Comparison of ENCODE assay signal across 39 cellular contexts in genomic region chr4:141620715-141621114, GRCh38. TPM values are rescaled to one million over a fixed set of nuclear protein-coding genes. Genes with fewer than 3 reads are reported as not detected.
"Had no signal": no experiment of that assay in that cellular context is flagged by ENCODE, and none has a peak within 500 bp of the region (broad histone marks: within the 10 kb centered on the region; RNA-seq: fewer than 3 reads in every experiment).

No MANE protein-coding gene starts in this region.

- H3K27ac ChIP-seq: adrenal gland, ascending aorta, body of pancreas, brain microvascular endothelial cell, breast epithelium, cardiac muscle cell had no signal

- H3K36me3 ChIP-seq: adrenal gland, ascending aorta, brain microvascular endothelial cell, breast epithelium, cardiac muscle cell had no signal

- H3K4me1 Mint-ChIP-seq: activated naive CD4-positive, alpha-beta T cell treated with anti-CD3 and anti-CD28 coated beads, Interleukin-2, amount 10 ng/mL, durations not matched to agents 7 days and 5 days; activated naive CD4-positive, alpha-beta T cell treated with anti-CD3 and anti-CD28 coated beads, Interleukin-2, amount 50 U/mL, for 24 hours; activated naive CD8-positive, alpha-beta T cell treated with anti-CD3 and anti-CD28 coated beads for 36 hours; activated naive CD8-positive, alpha-beta T cell treated with anti-CD3 and anti-CD28 coated beads, Interleukin-2, amount 10 ng/mL, durations not matched to agents 7 days and 5 days; activated naive CD8-positive, alpha-beta T cell treated with anti-CD3 and anti-CD28 coated beads, Interleukin-2, amount 50 U/mL, for 24 hours; activated T-helper 17 cell treated with anti-CD3 and anti-CD28 coated beads, Interleukin-2, amount 50 U/mL, for 72 hours; brain; central memory CD8-positive, alpha-beta T cell had no signal

- H3K4me1 ChIP-seq: adrenal gland, ascending aorta, body of pancreas, breast epithelium had no signal

- H3K27ac Mint-ChIP-seq: activated naive CD4-positive, alpha-beta T cell treated with anti-CD3 and anti-CD28 coated beads for 36 hours; activated naive CD4-positive, alpha-beta T cell treated with anti-CD3 and anti-CD28 coated beads, Interleukin-2, amount 10 ng/mL, durations not matched to agents 7 days and 5 days; activated naive CD4-positive, alpha-beta T cell treated with anti-CD3 and anti-CD28 coated beads, Interleukin-2, amount 50 U/mL, for 24 hours; activated naive CD4-positive, alpha-beta T cell treated with anti-CD3 and anti-CD28 coated beads, Interleukin-2, amount 50 U/mL, for 72 hours; activated naive CD8-positive, alpha-beta T cell; activated naive CD8-positive, alpha-beta T cell treated with anti-CD3 and anti-CD28 coated beads for 36 hours; activated naive CD8-positive, alpha-beta T cell treated with anti-CD3 and anti-CD28 coated beads, Interleukin-2, amount 10 ng/mL, durations not matched to agents 7 days and 5 days; activated naive CD8-positive, alpha-beta T cell treated with anti-CD3 and anti-CD28 coated beads, Interleukin-2, amount 50 U/mL, for 24 hours; activated T-cell treated with anti-CD3 and anti-CD28 coated beads, Interleukin-2, amount 50 U/mL, for 24 hours; activated T-cell treated with anti-CD3 and anti-CD28 coated beads, Interleukin-2, amount 50 U/mL, for 72 hours; activated T-helper 1 cell treated with anti-CD3 and anti-CD28 coated beads, Interleukin-12 subunit alpha, Interleukin-12 subunit beta, Interleukin-2, Interleukin-4 antibody, amounts not matched to agents 30 ng/mL and 10 ng/mL and 1 ng/mL, durations not matched to agents 14 hours and 24 hours and 36 hours; activated T-helper 17 cell treated with anti-CD3 and anti-CD28 coated beads, Interleukin-2, amount 50 U/mL, for 72 hours; activated T-helper 2 cell treated with anti-CD3 and anti-CD28 coated beads, Interferon-gamma antibody, Interleukin-2, Interleukin-4, amounts not matched to agents 10 μg/mL and 5 μg/mL and 100 μg/mL, durations not matched to agents 14 hours and 24 hours and 36 hours; brain had no signal

- H3K27me3 Mint-ChIP-seq: activated naive CD4-positive, alpha-beta T cell treated with anti-CD3 and anti-CD28 coated beads, Interleukin-2, amount 50 U/mL, for 24 hours; activated naive CD8-positive, alpha-beta T cell; activated naive CD8-positive, alpha-beta T cell treated with anti-CD3 and anti-CD28 coated beads for 36 hours had no signal

- H3K4me3 Mint-ChIP-seq: activated naive CD4-positive, alpha-beta T cell treated with anti-CD3 and anti-CD28 coated beads for 36 hours; activated naive CD4-positive, alpha-beta T cell treated with anti-CD3 and anti-CD28 coated beads, Interleukin-2, amount 10 ng/mL, durations not matched to agents 7 days and 5 days; activated naive CD4-positive, alpha-beta T cell treated with anti-CD3 and anti-CD28 coated beads, Interleukin-2, amount 50 U/mL, for 24 hours; activated naive CD8-positive, alpha-beta T cell; activated naive CD8-positive, alpha-beta T cell treated with anti-CD3 and anti-CD28 coated beads for 36 hours; activated naive CD8-positive, alpha-beta T cell treated with anti-CD3 and anti-CD28 coated beads, Interleukin-2, amount 10 ng/mL, durations not matched to agents 7 days and 5 days; activated naive CD8-positive, alpha-beta T cell treated with anti-CD3 and anti-CD28 coated beads, Interleukin-2, amount 50 U/mL, for 24 hours; activated T-cell treated with anti-CD3 and anti-CD28 coated beads, Interleukin-2, amount 50 U/mL, for 24 hours; activated T-cell treated with anti-CD3 and anti-CD28 coated beads, Interleukin-2, amount 50 U/mL, for 4 hours; activated T-cell treated with anti-CD3 and anti-CD28 coated beads, Interleukin-2, amount 50 U/mL, for 72 hours; activated T-helper 1 cell treated with anti-CD3 and anti-CD28 coated beads, Interleukin-12 subunit alpha, Interleukin-12 subunit beta, Interleukin-2, Interleukin-4 antibody, amounts not matched to agents 30 ng/mL and 10 ng/mL and 1 ng/mL, durations not matched to agents 14 hours and 24 hours and 36 hours; activated T-helper 17 cell treated with anti-CD3 and anti-CD28 coated beads, Interleukin-2, amount 50 U/mL, for 72 hours; brain; central memory CD8-positive, alpha-beta T cell had no signal

- ATAC-seq: activated naive CD4-positive, alpha-beta T cell treated with anti-CD3 and anti-CD28 coated beads, Interleukin-2, amount 50 U/mL, for 72 hours; activated naive CD8-positive, alpha-beta T cell treated with anti-CD3 and anti-CD28 coated beads, Interleukin-2, amount 50 U/mL, for 24 hours; activated T-cell treated with anti-CD3 and anti-CD28 coated beads, Interleukin-2, amount 50 U/mL, for 4 hours; activated T-cell treated with anti-CD3 and anti-CD28 coated beads, Interleukin-2, amount 50 U/mL, for 72 hours; activated T-helper 17 cell treated with anti-CD3 and anti-CD28 coated beads, Interleukin-2, amount 50 U/mL, for 72 hours; body of pancreas had no signal

- H3K9me3 Mint-ChIP-seq: activated naive CD4-positive, alpha-beta T cell treated with anti-CD3 and anti-CD28 coated beads, Interleukin-2, amount 10 ng/mL, durations not matched to agents 7 days and 5 days; activated naive CD4-positive, alpha-beta T cell treated with anti-CD3 and anti-CD28 coated beads, Interleukin-2, amount 50 U/mL, for 24 hours; activated naive CD8-positive, alpha-beta T cell treated with anti-CD3 and anti-CD28 coated beads for 36 hours; activated naive CD8-positive, alpha-beta T cell treated with anti-CD3 and anti-CD28 coated beads, Interleukin-2, amount 10 ng/mL, durations not matched to agents 7 days and 5 days; activated T-cell treated with anti-CD3 and anti-CD28 coated beads, Interleukin-2, amount 50 U/mL, for 4 hours; activated T-helper 1 cell treated with anti-CD3 and anti-CD28 coated beads, Interleukin-12 subunit alpha, Interleukin-12 subunit beta, Interleukin-2, Interleukin-4 antibody, amounts not matched to agents 30 ng/mL and 10 ng/mL and 1 ng/mL, durations not matched to agents 14 hours and 24 hours and 36 hours; activated T-helper 2 cell treated with anti-CD3 and anti-CD28 coated beads, Interferon-gamma antibody, Interleukin-2, Interleukin-4, amounts not matched to agents 10 μg/mL and 5 μg/mL and 100 μg/mL, durations not matched to agents 14 hours and 24 hours and 36 hours; central memory CD8-positive, alpha-beta T cell had no signal

- H3K4me3 ChIP-seq: adrenal gland, ascending aorta, body of pancreas, breast epithelium, cardiac muscle cell had no signal

- H3K27me3 ChIP-seq: adrenal gland, ascending aorta, body of pancreas, brain microvascular endothelial cell, breast epithelium, cardiac muscle cell had no signal

- DNase-seq: activated effector memory CD4-positive, alpha-beta T cell treated with anti-CD3 and anti-CD28 coated beads, Interleukin-2, amount 50 U/mL, for 16 hours; activated effector memory CD4-positive, alpha-beta T cell treated with Interleukin-2 at 50 U/mL for 16 hours; activated gamma-delta T cell; activated gamma-delta T cell treated with Interleukin-2 at 50 U/mL for 16 hours; activated naive CD4-positive, alpha-beta T cell; activated naive CD4-positive, alpha-beta T cell treated with anti-CD3 and anti-CD28 coated beads for 36 hours; activated naive CD4-positive, alpha-beta T cell treated with anti-CD3 and anti-CD28 coated beads, Interleukin-2, amount 10 ng/mL, durations not matched to agents 7 days and 5 days; activated naive CD4-positive, alpha-beta T cell treated with anti-CD3 and anti-CD28 coated beads, Interleukin-2, amount 50 U/mL, for 16 hours; activated naive CD4-positive, alpha-beta T cell treated with Interleukin-2 at 50 U/mL for 16 hours; activated naive CD8-positive, alpha-beta T cell treated with anti-CD3 and anti-CD28 coated beads for 36 hours; activated naive CD8-positive, alpha-beta T cell treated with anti-CD3 and anti-CD28 coated beads, Interleukin-2, amount 10 ng/mL, durations not matched to agents 7 days and 5 days; activated naive CD8-positive, alpha-beta T cell treated with anti-CD3 and anti-CD28 coated beads, Interleukin-2, amount 50 U/mL, for 24 hours; activated T-cell treated with anti-CD3 and anti-CD28 coated beads, Interleukin-2, amount 50 U/mL, for 24 hours; activated T-cell treated with anti-CD3 and anti-CD28 coated beads, Interleukin-2, amount 50 U/mL, for 4 hours; activated T-cell treated with anti-CD3 and anti-CD28 coated beads, Interleukin-2, amount 50 U/mL, for 48 hours; activated T-cell treated with anti-CD3 and anti-CD28 coated beads, Interleukin-2, amount 50 U/mL, for 72 hours; adrenal gland; amniotic stem cell; amygdala; anterior cingulate cortex; aorta; body of pancreas; brain microvascular endothelial cell; caudate nucleus; central memory CD4-positive, alpha-beta T cell; cerebellar nuclear complex had no signal

- H3K36me3 Mint-ChIP-seq: activated naive CD4-positive, alpha-beta T cell treated with anti-CD3 and anti-CD28 coated beads, Interleukin-2, amount 10 ng/mL, durations not matched to agents 7 days and 5 days; activated naive CD4-positive, alpha-beta T cell treated with anti-CD3 and anti-CD28 coated beads, Interleukin-2, amount 50 U/mL, for 24 hours; activated naive CD8-positive, alpha-beta T cell; activated naive CD8-positive, alpha-beta T cell treated with anti-CD3 and anti-CD28 coated beads for 36 hours; activated naive CD8-positive, alpha-beta T cell treated with anti-CD3 and anti-CD28 coated beads, Interleukin-2, amount 10 ng/mL, durations not matched to agents 7 days and 5 days; brain had no signal

- H3K9me3 ChIP-seq: adrenal gland, ascending aorta, body of pancreas, breast epithelium had no signal

- FAIRE-seq: astrocyte, bronchial epithelial cell had no signal

RNA-seq across cellular contexts. Expression of gene IL15, which starts 15.7 kb away (rescaled TPM):
- total RNA-seq: cardiac muscle cell had no signal
- polyA plus RNA-seq: cardiac muscle cell had no signal
